Comparison of ENCODE assay signal across 26 cellular contexts in genomic region chr1:218394416-218394815, GRCh38. TPM values are rescaled to one million over a fixed set of nuclear protein-coding genes. Genes with fewer than 3 reads are reported as not detected.
DNase-seq lines count a peak whose midpoint lies in the region; ATAC-seq and TF ChIP-seq lines count a peak whose summit lies in the region.
"Had no signal": no experiment of that assay in that cellular context is flagged by ENCODE, and none has a peak within 500 bp of the region (broad histone marks: within the 10 kb centered on the region; RNA-seq: fewer than 3 reads in every experiment).

No MANE protein-coding gene starts in this region.

- peak overlapping the region; percentile 4 for H3K9ac ChIP-seq in skeletal muscle satellite cell (ENCODE audit: low read depth, low read length)

- no peaks in the 10 kb centered on the region for H3K36me3 ChIP-seq in heart left ventricle
- no peaks in the 10 kb centered on the region for H3K36me3 ChIP-seq in skeletal muscle satellite cell (ENCODE audit: insufficient read depth, low read length)
- H3K36me3 ChIP-seq in right lobe of liver, result no peaks in the 10 kb centered on the region
- H3K36me3 ChIP-seq: upper lobe of left lung had no signal

- no peak for TF ChIP-seq POLR2A in heart left ventricle (IDR thresholded peaks at IDR 0.05)
- TF ChIP-seq POLR2A in right lobe of liver (IDR thresholded peaks at IDR 0.05), result no peak

- TF ChIP-seq CTCF in heart left ventricle (IDR thresholded peaks at IDR 0.05) (no peak), right lobe of liver (IDR thresholded peaks at IDR 0.05) (no peak)

- 74 to 88% (median 80%) methylated on average over 11 of the region's 11 CpGs for WGBS in heart left ventricle, 4 donors
- WGBS in right lobe of liver (ENCODE audit: insufficient coverage, low coverage, low lambda C conversion rate, missing lambda C conversion rate), result 87% methylated on average over 7 of the region's 11 CpGs

- DNase-seq in NCI-H2081 (lab: John Stamatoyannopoulos, UW) (peak; percentile 36 to 59), NCI-H2081 treated with DMSO at 0.1 percent for 48 hours (lab: John Stamatoyannopoulos, UW) (no peak), NCI-H2171 treated with DMSO at 0.1 percent for 48 hours (lab: John Stamatoyannopoulos, UW) (peak; percentile 76), heart left ventricle (no peak), HUDEP-2 (lab: John Stamatoyannopoulos, UW; ENCODE audit: unreplicated experiment in 76 of 76) (no peak), NCI-H774 (lab: John Stamatoyannopoulos, UW) (no peak), right lobe of liver (no peak)
- DNase-seq: activated CD4-positive, alpha-beta memory T cell treated with anti-CD3 and anti-CD28 coated beads for 36 hours; activated gamma-delta T cell; CD8-positive, alpha-beta memory T cell; central memory CD4-positive, alpha-beta T cell; DND-41; dorsolateral prefrontal cortex; GOT3; KG1; kidney; mesenchymal stem cell; MV-4-11; natural killer cell; NCI-H2227 treated with DMSO at 0.1 percent for 48 hours; stimulated activated CD4-positive, alpha-beta T cell treated with anti-CD3 and anti-CD28 coated beads, Interleukin-4, amount 100 ng/mL, for 1 hour had no signal

- H3K9me3 ChIP-seq in heart left ventricle (no peaks in the 10 kb centered on the region), skeletal muscle satellite cell (replicated peaks; ENCODE audit: low read length) (no peaks in the 10 kb centered on the region), right lobe of liver (no peaks in the 10 kb centered on the region)
- H3K9me3 ChIP-seq: upper lobe of left lung had no signal

- H3K4me1 ChIP-seq in heart left ventricle (peaks cover 0 to 26% (median 4%) of the 10 kb centered on the region in 12 donors), skeletal muscle satellite cell (ENCODE audit: control insufficient read depth, insufficient read depth, low read length) (peaks cover 25% of the 10 kb centered on the region), right lobe of liver (no peaks in the 10 kb centered on the region)

- intact Hi-C loops in heart left ventricle (cut with DNase I) (no loop called here), right lobe of liver (cut with DNase I) (no loop called here)

- no peaks in the 10 kb centered on the region for H3K27me3 ChIP-seq in heart left ventricle
- no peaks in the 10 kb centered on the region for H3K27me3 ChIP-seq in skeletal muscle satellite cell (ENCODE audit: control insufficient read depth, insufficient read depth, low read length)
- H3K27me3 ChIP-seq in right lobe of liver, result no peaks in the 10 kb centered on the region
- H3K27me3 ChIP-seq: dorsolateral prefrontal cortex, upper lobe of left lung had no signal

- H3K4me3 ChIP-seq in heart left ventricle (no peak overlapping the region), skeletal muscle satellite cell (ENCODE audit: low read length) (no peak overlapping the region), right lobe of liver (no peak overlapping the region)
- H3K4me3 ChIP-seq: dorsolateral prefrontal cortex, upper lobe of left lung had no signal

- peak overlapping the region; percentile 60 for H3K4me2 ChIP-seq in skeletal muscle satellite cell (ENCODE audit: low read length)

- ATAC-seq in heart left ventricle (peak; percentile 42 to 75 (median 67)), right lobe of liver (no peak)
- ATAC-seq: natural killer cell, SK-N-SH treated with all-trans-retinoic acid at 6 μM for 48 hours had no signal

- H3K27ac ChIP-seq in heart left ventricle (peak overlapping the region in 1 of 12 donors; percentile 35), right lobe of liver (no peak overlapping the region)
- H3K27ac ChIP-seq: 22Rv1, epithelial cell of prostate, upper lobe of left lung had no signal

RNA-seq across cellular contexts. Expression of gene TGFB2, which starts 49.3 kb away (rescaled TPM):
- 10 to 100 TPM in 4 of 9 donors, 1 to 10 TPM in 5; 1.6 to 23.6 (median 6.6) TPM for total RNA-seq in heart left ventricle
- polyA plus RNA-seq in heart left ventricle, result 1 to 10 TPM in 1 of 2 donors, under 1 TPM in 1; 0.76 to 2.3 TPM
- 3.0 and 3.5 TPM in 2 replicates for total RNA-seq in skeletal muscle satellite cell (2012; rRNA removed)
- total RNA-seq in right lobe of liver, result 1 to 10 TPM in 1 of 6 experiments, under 1 TPM in 5; 0.18 to 2.8 (median 0.34) TPM
- total RNA-seq: activated CD4-positive, alpha-beta memory T cell treated with anti-CD3 and anti-CD28 coated beads for 36 hours; CD8-positive, alpha-beta memory T cell had no signal
- polyA plus RNA-seq: CD8-positive, alpha-beta memory T cell had no signal

Comparison
In these comparisons a context has a peak if more than half of its experiments do, and no peak if none do; other contexts are left out.
1. DNase-seq: peak in NCI-H2081 (2 of 2) and NCI-H2171 treated with DMSO at 0.1 percent for 48 hours (single experiment); none in NCI-H2081 treated with DMSO at 0.1 percent for 48 hours (single experiment), heart left ventricle (0 of 5), HUDEP-2 (0 of 76), NCI-H774 (single experiment) and right lobe of liver (0 of 3).
2. ATAC-seq: peak in heart left ventricle (4 of 4); none in right lobe of liver (0 of 4).